1 cellular context compared by ENCODE assay signal in genomic region chr13:43879323-43880181, GRCh38.
TF ChIP-seq lines count a peak whose summit lies in the region.

CCDC122 (minus strand) TSS chr13:43879740; CDS start chr13:43869376, 10,364 bp downstream.
LACC1 (plus strand) TSS chr13:43879904; CDS start chr13:43880986, 1,082 bp downstream.

TF ChIP-seq in HepG2, 621 proteins besides CTCF, POLR2A, EP300 and RAD21 (continued from another document):
- TF ChIP-seq ZNF703 (CRISPR knock-in tag; IDR thresholded peaks at IDR 0.05; ENCODE audit: borderline replicate concordance), result peak; percentile 52; the same call in 1 of the 2 replicates
- no peak for TF ChIP-seq TRIM22 (IDR thresholded peaks at IDR 0.05)
- TF ChIP-seq, protein P1, sequence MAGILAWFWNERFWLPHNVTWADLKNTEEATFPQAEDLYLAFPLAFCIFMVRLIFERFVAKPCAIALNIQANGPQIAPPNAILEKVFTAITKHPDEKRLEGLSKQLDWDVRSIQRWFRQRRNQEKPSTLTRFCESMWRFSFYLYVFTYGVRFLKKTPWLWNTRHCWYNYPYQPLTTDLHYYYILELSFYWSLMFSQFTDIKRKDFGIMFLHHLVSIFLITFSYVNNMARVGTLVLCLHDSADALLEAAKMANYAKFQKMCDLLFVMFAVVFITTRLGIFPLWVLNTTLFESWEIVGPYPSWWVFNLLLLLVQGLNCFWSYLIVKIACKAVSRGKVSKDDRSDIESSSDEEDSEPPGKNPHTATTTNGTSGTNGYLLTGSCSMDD (CRISPR knock-in tag; IDR thresholded peaks at IDR 0.05), result no peak
- TF ChIP-seq ZSCAN31 (CRISPR knock-in tag; IDR thresholded peaks at IDR 0.05; ENCODE audit: low read depth), result 0 out of 2 replicates have a peak, but pooled peaks have one; percentile 44
- TF ChIP-seq NAIF1 (CRISPR knock-in tag; IDR thresholded peaks at IDR 0.05; ENCODE audit: borderline replicate concordance), result no peak
- no peak for TF ChIP-seq SIX1 (CRISPR knock-in tag; IDR thresholded peaks at IDR 0.05; ENCODE audit: borderline replicate concordance)
- TF ChIP-seq ZNF333 (CRISPR knock-in tag; IDR thresholded peaks at IDR 0.05; ENCODE audit: borderline replicate concordance), result no peak; the same call in 1 of the 2 replicates
- TF ChIP-seq FOXO1 (CRISPR knock-in tag; IDR thresholded peaks at IDR 0.05), result peak; percentile 39; the same call in 1 of the 2 replicates
- TF ChIP-seq ZNF724P (CRISPR knock-in tag; IDR thresholded peaks at IDR 0.05; ENCODE audit: borderline replicate concordance), result peak; percentile 85
- TF ChIP-seq ZNF777 (CRISPR knock-in tag; IDR thresholded peaks at IDR 0.05), result peak; percentile 85
- no peak for TF ChIP-seq HDAC2 (CRISPR knock-in tag; IDR thresholded peaks at IDR 0.05)
- TF ChIP-seq ZNF761 (CRISPR knock-in tag; conservative IDR thresholded peaks at IDR 0.05), result no peak
- peak; percentile 60; the same call in 1 of the 2 replicates for TF ChIP-seq MYPOP (CRISPR knock-in tag; IDR thresholded peaks at IDR 0.05)
- TF ChIP-seq ZFP82 (CRISPR knock-in tag; IDR thresholded peaks at IDR 0.05; ENCODE audit: borderline replicate concordance), result no peak
- no peak for TF ChIP-seq SMAD9 (CRISPR knock-in tag; IDR thresholded peaks at IDR 0.05)
- TF ChIP-seq HMG20A (CRISPR knock-in tag; IDR thresholded peaks at IDR 0.05; ENCODE audit: borderline replicate concordance), result 0 out of 2 replicates have a peak, but pooled peaks have one; percentile 18
- peak; percentile 48; the same call in 1 of the 2 replicates for TF ChIP-seq HNRNPL (IDR thresholded peaks at IDR 0.05; ENCODE audit: low read depth, low read length)
- TF ChIP-seq ZFP36 (IDR thresholded peaks at IDR 0.05; ENCODE audit: borderline replicate concordance, low read depth, low read length, partially characterized antibody), result no peak
- no peak for TF ChIP-seq RFX3 (CRISPR knock-in tag; IDR thresholded peaks at IDR 0.05)
- TF ChIP-seq HNF1A (IDR thresholded peaks at IDR 0.05; ENCODE audit: low read depth), result no peak
- no peak for TF ChIP-seq HNF1A (CRISPR knock-in tag; IDR thresholded peaks at IDR 0.05; ENCODE audit: borderline replicate concordance)
- TF ChIP-seq SMAD1 (CRISPR knock-in tag; IDR thresholded peaks at IDR 0.05; ENCODE audit: borderline replicate concordance, low read depth), result no peak; the same call in 1 of the 2 replicates
- no peak for TF ChIP-seq EHMT2 (IDR thresholded peaks at IDR 0.05; ENCODE audit: borderline replicate concordance, low read depth, low read length)
- no peak for TF ChIP-seq ZNF329 (CRISPR knock-in tag; IDR thresholded peaks at IDR 0.05; ENCODE audit: low read depth)
- TF ChIP-seq ZNF44 (CRISPR knock-in tag; IDR thresholded peaks at IDR 0.05), result 0 out of 2 replicates have a peak, but pooled peaks have one; percentile 52
- TF ChIP-seq ZFP1 (CRISPR knock-in tag; IDR thresholded peaks at IDR 0.05), result no peak
- TF ChIP-seq ZNF790 (CRISPR knock-in tag; IDR thresholded peaks at IDR 0.05; ENCODE audit: borderline replicate concordance), result peak; percentile 82; the same call in 1 of the 2 replicates
- no peak; the same call in 1 of the 2 replicates for TF ChIP-seq TFAP4 (IDR thresholded peaks at IDR 0.05; ENCODE audit: borderline replicate concordance, low read depth)
- TF ChIP-seq RNF2 (conservative IDR thresholded peaks at IDR 0.05; ENCODE audit: low read depth), result peak; percentile 96
- TF ChIP-seq TGIF2 (CRISPR knock-in tag; IDR thresholded peaks at IDR 0.05), result 0 out of 2 replicates have a peak, but pooled peaks have one; percentile 66
- no peak for TF ChIP-seq TP53 (CRISPR knock-in tag; conservative IDR thresholded peaks at IDR 0.05)
- TF ChIP-seq, protein P2, sequence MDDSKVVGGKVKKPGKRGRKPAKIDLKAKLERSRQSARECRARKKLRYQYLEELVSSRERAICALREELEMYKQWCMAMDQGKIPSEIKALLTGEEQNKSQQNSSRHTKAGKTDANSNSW (CRISPR knock-in tag; IDR thresholded peaks at IDR 0.05; ENCODE audit: borderline replicate concordance), result peak; percentile 60; the same call in 1 of the 2 replicates
- TF ChIP-seq MAFF (IDR thresholded peaks at IDR 0.05; ENCODE audit: low read depth, low read length), result peak; percentile 83; the same call in 1 of the 2 replicates
- TF ChIP-seq, protein P3, sequence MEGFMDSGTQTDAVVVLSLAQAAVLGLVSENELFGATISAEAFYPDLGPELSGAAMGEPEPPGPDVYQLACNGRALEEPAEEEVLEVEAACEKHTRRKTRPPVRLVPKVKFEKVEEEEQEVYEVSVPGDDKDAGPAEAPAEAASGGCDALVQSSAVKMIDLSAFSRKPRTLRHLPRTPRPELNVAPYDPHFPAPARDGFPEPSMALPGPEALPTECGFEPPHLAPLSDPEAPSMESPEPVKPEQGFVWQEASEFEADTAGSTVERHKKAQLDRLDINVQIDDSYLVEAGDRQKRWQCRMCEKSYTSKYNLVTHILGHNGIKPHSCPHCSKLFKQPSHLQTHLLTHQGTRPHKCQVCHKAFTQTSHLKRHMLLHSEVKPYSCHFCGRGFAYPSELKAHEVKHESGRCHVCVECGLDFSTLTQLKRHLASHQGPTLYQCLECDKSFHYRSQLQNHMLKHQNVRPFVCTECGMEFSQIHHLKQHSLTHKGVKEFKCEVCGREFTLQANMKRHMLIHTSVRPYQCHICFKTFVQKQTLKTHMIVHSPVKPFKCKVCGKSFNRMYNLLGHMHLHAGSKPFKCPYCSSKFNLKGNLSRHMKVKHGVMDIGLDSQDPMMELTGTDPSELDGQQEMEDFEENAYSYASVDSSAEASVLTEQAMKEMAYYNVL (CRISPR knock-in tag; IDR thresholded peaks at IDR 0.05; ENCODE audit: borderline replicate concordance), result no peak
- TF ChIP-seq ZNF282 (IDR thresholded peaks at IDR 0.05; ENCODE audit: partially characterized antibody), result no peak
- peak; percentile 37; the same call in 1 of the 2 replicates for TF ChIP-seq ZNF263 (CRISPR knock-in tag; IDR thresholded peaks at IDR 0.05)
- TF ChIP-seq ZFX (CRISPR knock-in tag; IDR thresholded peaks at IDR 0.05; ENCODE audit: low read depth), result peak; percentile 90
- peak; percentile 88; the same call in 1 of the 2 replicates for TF ChIP-seq TOPORS (CRISPR knock-in tag; IDR thresholded peaks at IDR 0.05)
- no peak for TF ChIP-seq KDM6A (CRISPR knock-in tag; IDR thresholded peaks at IDR 0.05; ENCODE audit: low read depth)
- no peak for TF ChIP-seq SAFB2 (CRISPR knock-in tag; IDR thresholded peaks at IDR 0.05; ENCODE audit: borderline replicate concordance, low read depth)
- no peak for TF ChIP-seq PCBP1 (IDR thresholded peaks at IDR 0.05; ENCODE audit: borderline replicate concordance, low read depth, low read length)
- TF ChIP-seq ADNP (CRISPR knock-in tag; IDR thresholded peaks at IDR 0.05), result no peak
- TF ChIP-seq KDM5A (IDR thresholded peaks at IDR 0.05; ENCODE audit: borderline replicate concordance, low read length), result no peak
- no peak for TF ChIP-seq ZNF3 (CRISPR knock-in tag; IDR thresholded peaks at IDR 0.05)
- TF ChIP-seq IKZF5 (CRISPR knock-in tag; IDR thresholded peaks at IDR 0.05), result no peak
- TF ChIP-seq ZNF766 (CRISPR knock-in tag; IDR thresholded peaks at IDR 0.05; ENCODE audit: borderline replicate concordance), result peak; percentile 49; the same call in 1 of the 2 replicates
- no peak for TF ChIP-seq NCOA1 (CRISPR knock-in tag; IDR thresholded peaks at IDR 0.05)
- TF ChIP-seq SALL1 (CRISPR knock-in tag; IDR thresholded peaks at IDR 0.05), result peak; percentile 69
- TF ChIP-seq, protein P4, sequence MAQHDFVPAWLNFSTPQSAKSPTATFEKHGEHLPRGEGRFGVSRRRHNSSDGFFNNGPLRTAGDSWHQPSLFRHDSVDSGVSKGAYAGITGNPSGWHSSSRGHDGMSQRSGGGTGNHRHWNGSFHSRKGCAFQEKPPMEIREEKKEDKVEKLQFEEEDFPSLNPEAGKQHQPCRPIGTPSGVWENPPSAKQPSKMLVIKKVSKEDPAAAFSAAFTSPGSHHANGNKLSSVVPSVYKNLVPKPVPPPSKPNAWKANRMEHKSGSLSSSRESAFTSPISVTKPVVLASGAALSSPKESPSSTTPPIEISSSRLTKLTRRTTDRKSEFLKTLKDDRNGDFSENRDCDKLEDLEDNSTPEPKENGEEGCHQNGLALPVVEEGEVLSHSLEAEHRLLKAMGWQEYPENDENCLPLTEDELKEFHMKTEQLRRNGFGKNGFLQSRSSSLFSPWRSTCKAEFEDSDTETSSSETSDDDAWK (CRISPR knock-in tag; IDR thresholded peaks at IDR 0.05), result no peak
- TF ChIP-seq ZNF382 (CRISPR knock-in tag; IDR thresholded peaks at IDR 0.05; ENCODE audit: borderline replicate concordance), result no peak
- 0 out of 2 replicates have a peak, but pooled peaks have one; percentile 53 for TF ChIP-seq ZNF782 (CRISPR knock-in tag; IDR thresholded peaks at IDR 0.05; ENCODE audit: borderline replicate concordance)
- TF ChIP-seq, protein P5, sequence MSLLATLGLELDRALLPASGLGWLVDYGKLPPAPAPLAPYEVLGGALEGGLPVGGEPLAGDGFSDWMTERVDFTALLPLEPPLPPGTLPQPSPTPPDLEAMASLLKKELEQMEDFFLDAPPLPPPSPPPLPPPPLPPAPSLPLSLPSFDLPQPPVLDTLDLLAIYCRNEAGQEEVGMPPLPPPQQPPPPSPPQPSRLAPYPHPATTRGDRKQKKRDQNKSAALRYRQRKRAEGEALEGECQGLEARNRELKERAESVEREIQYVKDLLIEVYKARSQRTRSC (CRISPR knock-in tag; IDR thresholded peaks at IDR 0.05; ENCODE audit: low read depth), result no peak
- TF ChIP-seq PLRG1 (conservative IDR thresholded peaks at IDR 0.05), result no peak
- no peak for TF ChIP-seq PRMT3 (CRISPR knock-in tag; IDR thresholded peaks at IDR 0.05; ENCODE audit: borderline replicate concordance, low read depth)
